Comparison of ENCODE assay signal across 20 cellular contexts in the genomic region with DNA sequence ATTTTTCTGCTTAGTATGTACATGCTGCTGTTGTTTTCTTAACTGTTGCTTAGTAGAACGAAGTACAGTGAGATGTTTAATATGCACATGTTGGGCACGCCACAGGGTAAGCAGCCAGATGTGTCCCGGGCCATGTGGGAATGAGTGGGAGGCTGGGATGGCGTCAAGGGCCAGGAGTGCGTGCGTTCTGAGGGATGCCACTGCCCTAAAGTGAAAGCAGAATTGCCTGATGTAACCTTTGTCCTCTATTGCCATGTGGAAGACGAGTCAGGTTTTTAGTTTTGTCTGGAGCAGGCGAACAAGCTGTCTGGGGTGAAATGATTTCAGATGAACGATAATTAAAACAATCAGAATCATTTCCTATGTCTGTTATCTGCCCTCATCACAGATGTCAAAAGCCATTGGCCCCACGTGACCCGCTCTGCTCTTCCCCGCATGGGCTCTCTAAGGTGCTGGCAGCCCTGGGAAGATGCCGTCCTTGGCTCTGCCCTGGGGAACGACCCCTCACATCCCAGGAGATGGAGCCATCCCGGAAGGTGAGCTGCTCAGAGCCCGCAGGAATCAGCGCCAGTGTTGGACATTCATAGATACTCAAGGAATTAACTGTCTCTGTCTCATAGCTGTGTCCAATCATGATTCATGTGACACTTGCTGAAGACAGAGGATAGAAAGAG.
DNase-seq lines count a peak whose midpoint lies in the region; FAIRE-seq and TF ChIP-seq lines count a peak whose summit lies in the region.
"Had no signal": no experiment of that assay in that cellular context is flagged by ENCODE, and none has a peak within 500 bp of the region (broad histone marks: within the 10 kb centered on the region; RNA-seq: fewer than 3 reads in every experiment).

No MANE protein-coding gene starts in this region.

- TF ChIP-seq EP300 in H1 (IDR thresholded peaks at IDR 0.05; ENCODE audit: borderline replicate concordance in 1 of 2, low read depth in 2 of 2, low read length in 2 of 2) = no peak

- H3K23ac ChIP-seq in H1 (ENCODE audit: insufficient read length) = no peak overlapping the region

- WGBS in H1 (ENCODE audit: extremely low coverage in 1 of 2, insufficient coverage in 1 of 2, insufficient read length in 1 of 2, insufficient replicate concordance in 2 of 2, low coverage in 1 of 2, low lambda C conversion rate in 2 of 2, missing lambda C conversion rate in 1 of 2), 2 experiments = 96% methylated on average over 17 of the region's 17 CpGs; no CpG with 5 or more reads in 1 of the 2 experiments

- H3K27ac ChIP-seq in right atrium auricular region = no peak overlapping the region
- H3K27ac ChIP-seq in H1 (ENCODE audit: low read depth, low read length) = no peak overlapping the region
- H3K27ac ChIP-seq: A549, C4-2B had no signal

- H4K5ac ChIP-seq in H1 (ENCODE audit: insufficient read length, low read depth, low read length) = no peak overlapping the region

- no peak overlapping the region for H2AK5ac ChIP-seq in H1 (ENCODE audit: low read depth, low read length)

- no peak for TF ChIP-seq RAD21 in H1 (IDR thresholded peaks at IDR 0.05 in 1 of 2, conservative IDR thresholded peaks at IDR 0.05 in 1 of 2; ENCODE audit: low read depth in 2 of 2, low read length in 2 of 2)

- no peaks in the 10 kb centered on the region for H3K27me3 ChIP-seq in right atrium auricular region
- H3K27me3 ChIP-seq in H1 (replicated peaks in 1 of 4; ENCODE audit: control insufficient read depth in 3 of 4, extremely low read depth in 1 of 4, insufficient read depth in 3 of 4, low read length in 3 of 4) = no peaks in the 10 kb centered on the region
- H3K27me3 ChIP-seq: BE2C had no signal

- no peak overlapping the region for H3K56ac ChIP-seq in H1 (replicated peaks; ENCODE audit: insufficient read length, low read depth, low read length)

- H4K20me1 ChIP-seq in H1 (replicated peaks in 1 of 2; ENCODE audit: control insufficient read depth in 1 of 2, insufficient read depth in 2 of 2, low read length in 2 of 2) = no peaks in the 10 kb centered on the region

- no peak for TF ChIP-seq POLR2A in H1 (IDR thresholded peaks at IDR 0.05; ENCODE audit: control extremely low read depth in 1 of 2, low read depth in 2 of 2, low read length in 2 of 2)

- no peak overlapping the region for H4K8ac ChIP-seq in H1 (ENCODE audit: extremely low read depth, insufficient read depth, low read length)

- H3K4me2 ChIP-seq in H1 (ENCODE audit: insufficient read depth in 1 of 2, low read depth in 2 of 2, low read length in 2 of 2) = no peak overlapping the region
- H3K4me2 ChIP-seq: A549 had no signal

- no peak overlapping the region for H3K18ac ChIP-seq in H1 (ENCODE audit: extremely low read depth, low read length)

- H4K91ac ChIP-seq in H1 (replicated peaks; ENCODE audit: insufficient read length, low read length) = no peak overlapping the region

- H2AFZ ChIP-seq in H1 (ENCODE audit: low read length) = no peak overlapping the region

- no peak for TF ChIP-seq CTCF in right atrium auricular region (IDR thresholded peaks at IDR 0.05)
- no peak for TF ChIP-seq CTCF in H1 (IDR thresholded peaks at IDR 0.05; ENCODE audit: control extremely low read depth in 1 of 3, insufficient read depth in 1 of 3, low read depth in 1 of 3, low read length in 3 of 3)

- H2BK20ac ChIP-seq in H1 (ENCODE audit: low read length) = no peak overlapping the region

- H3K4me1 ChIP-seq in right atrium auricular region (no peaks in the 10 kb centered on the region), H1 (replicated peaks in 1 of 4; ENCODE audit: control insufficient read depth in 3 of 4, insufficient read depth in 4 of 4, low read length in 3 of 4) (no peaks in the 10 kb centered on the region)
- H3K4me1 ChIP-seq: A549, BE2C, HAP-1 had no signal

- H3K4ac ChIP-seq in H1 (replicated peaks; ENCODE audit: insufficient read length, low read depth, low read length) = no peak overlapping the region

- H2BK15ac ChIP-seq in H1 (ENCODE audit: low read length) = no peak overlapping the region

- H3K9ac ChIP-seq in H1 (replicated peaks in 1 of 4; ENCODE audit: extremely low read depth in 1 of 4, low read depth in 3 of 4, low read length in 3 of 4) = no peak overlapping the region

- no peak overlapping the region for H3K14ac ChIP-seq in H1 (ENCODE audit: insufficient read length)

- peaks cover 0 to 17% of the 10 kb centered on the region in 2 donors for H3K9me3 ChIP-seq in right atrium auricular region
- peaks cover 0 to 4% of the 10 kb centered on the region in 2 experiments; a peak in 1 of 4 replicates for H3K9me3 ChIP-seq in H1 (ENCODE audit: insufficient read depth in 2 of 2, low read depth in 1 of 2, low read length in 1 of 2)
- H3K9me3 ChIP-seq: A549, BE2C, HAP-1 had no signal

- no peak for FAIRE-seq in H1 (lab: Jason Lieb, UNC)
- FAIRE-seq in urothelium cell line (lab: Jason Lieb, UNC) = peak; percentile 20
- FAIRE-seq: A549, GM12892, GM19239, HepG2, HTR-8/SVneo had no signal

- intact Hi-C loops in cardiac septum (cut with DNase I) = no loop called here

- POLR2A ChIA-PET in H1 (lab: Charles Lee; ENCODE audit: partially characterized antibody) = no interaction called here

- no peaks in the 10 kb centered on the region for H3K23me2 ChIP-seq in H1 (ENCODE audit: low read depth, low read length)

- H2BK120ac ChIP-seq in H1 (replicated peaks; ENCODE audit: low read depth, low read length) = no peak overlapping the region

- no peaks in the 10 kb centered on the region for H3K79me1 ChIP-seq in H1 (ENCODE audit: low read depth, low read length)

- no peak overlapping the region for H2BK5ac ChIP-seq in H1 (ENCODE audit: low read depth, low read length)

- no peak overlapping the region for H2BK12ac ChIP-seq in H1 (ENCODE audit: low read depth, low read length)

- H3K4me3 ChIP-seq in right atrium auricular region = no peak overlapping the region
- no peak overlapping the region for H3K4me3 ChIP-seq in H1 (ENCODE audit: extremely low read depth in 1 of 4, insufficient read depth in 2 of 4, low read depth in 3 of 4, low read length in 4 of 4)
- H3K4me3 ChIP-seq: A549, HAP-1 had no signal

- H3K36me3 ChIP-seq in right atrium auricular region = no peaks in the 10 kb centered on the region
- no peaks in the 10 kb centered on the region for H3K36me3 ChIP-seq in H1 (ENCODE audit: control insufficient read depth in 2 of 4, insufficient read depth in 4 of 4, low read length in 3 of 4)
- H3K36me3 ChIP-seq: BE2C, HAP-1 had no signal

- CTCF ChIA-PET in H1 (lab: Charles Lee; ENCODE audit: partially characterized antibody) = interaction anchor here (1.0 to 1.2 kb wide), 2 partner anchors 24 to 373 kb away, joined by 3 to 4 read pairs; no protein-coding TSS in a partner anchor

- peak; percentile 21 for DNase-seq in right atrium auricular region (ENCODE audit: low spot score)
- no peak for DNase-seq in cardiac septum (ENCODE audit: low spot score)
- peak; percentile 1 for DNase-seq in RPMI7951 (ENCODE audit: low read depth)
- DNase-seq in H1 (ENCODE audit: low read depth in 1 of 2, low spot score in 2 of 2) = no peak
- no peak for DNase-seq in urothelium cell line (ENCODE audit: low spot score)
- DNase-seq in dermis blood vessel endothelial cell = no peak
- no peak for DNase-seq in cerebellar cortex (ENCODE audit: low spot score)
- no peak for DNase-seq in superior temporal gyrus (ENCODE audit: extremely low spot score)
- DNase-seq: BE2C; CD4-positive, alpha-beta memory T cell; DMS79 treated with DMSO at 0.1 percent for 48 hours; GDM1; GOT3 had no signal

- no peaks in the 10 kb centered on the region for H3K79me2 ChIP-seq in H1 (ENCODE audit: control insufficient read depth in 1 of 2, insufficient read depth in 2 of 2, low read length in 2 of 2)

TF ChIP-seq in H1, 55 proteins besides CTCF, POLR2A, EP300 and RAD21:
- TF ChIP-seq, protein P1, sequence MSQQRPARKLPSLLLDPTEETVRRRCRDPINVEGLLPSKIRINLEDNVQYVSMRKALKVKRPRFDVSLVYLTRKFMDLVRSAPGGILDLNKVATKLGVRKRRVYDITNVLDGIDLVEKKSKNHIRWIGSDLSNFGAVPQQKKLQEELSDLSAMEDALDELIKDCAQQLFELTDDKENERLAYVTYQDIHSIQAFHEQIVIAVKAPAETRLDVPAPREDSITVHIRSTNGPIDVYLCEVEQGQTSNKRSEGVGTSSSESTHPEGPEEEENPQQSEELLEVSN (IDR thresholded peaks at IDR 0.05) = peak; percentile 41; the same call in 1 of the 2 replicates
- no peak for TF ChIP-seq CTBP2 (IDR thresholded peaks at IDR 0.05; ENCODE audit: borderline replicate concordance, insufficient read depth, insufficient read length, low read length)

Comparison
In these comparisons a context has a peak if more than half of its experiments do, and no peak if none do; other contexts are left out.
1. DNase-seq: peak in right atrium auricular region (single experiment) and RPMI7951 (single experiment); none in cardiac septum (single experiment), H1 (0 of 2), urothelium cell line (single experiment), dermis blood vessel endothelial cell (single experiment), cerebellar cortex (single experiment) and superior temporal gyrus (single experiment).